ENCODE assay signal across 1 cellular context in genomic region chr6:146194434-146194833, GRCh38.
TF ChIP-seq lines count a peak whose summit lies in the region.

No MANE protein-coding gene starts in this region.

TF ChIP-seq in GM23338, 12 proteins besides CTCF, POLR2A, EP300 and RAD21 (continued from another document):
- no peak for TF ChIP-seq REST (IDR thresholded peaks at IDR 0.05; ENCODE audit: unreplicated experiment)
- TF ChIP-seq EZH2 (IDR thresholded peaks at IDR 0.05; ENCODE audit: low read depth, unreplicated experiment), result no peak
